In genomic region chr11:4093519-4094347, GRCh38 we compare ENCODE assay signal across 8 cellular contexts. TPM values are rescaled to one million over a fixed set of nuclear protein-coding genes. Genes with fewer than 3 reads are reported as not detected.
DNase-seq lines count a peak whose midpoint lies in the region; ATAC-seq and TF ChIP-seq lines count a peak whose summit lies in the region.

No MANE protein-coding gene starts in this region.

- H3K4me3 Mint-ChIP-seq in activated T-cell treated with anti-CD3 and anti-CD28 coated beads, Interleukin-2, amount 50 U/mL, for 4 hours: peak overlapping the region; percentile 98
- H3K4me3 Mint-ChIP-seq in T-helper 2 cell treated with Interferon-gamma antibody and Interleukin-4, amounts not matched to agents 5 μg/mL and 100 μg/mL, for 36 hours: peak overlapping the region; percentile 92

- H3K27me3 Mint-ChIP-seq in activated T-cell treated with anti-CD3 and anti-CD28 coated beads, Interleukin-2, amount 50 U/mL, for 4 hours (ENCODE audit: low read depth): no peaks in the 10 kb centered on the region
- H3K27me3 Mint-ChIP-seq in T-helper 2 cell treated with Interferon-gamma antibody and Interleukin-4, amounts not matched to agents 5 μg/mL and 100 μg/mL, for 36 hours (ENCODE audit: low read depth): no peaks in the 10 kb centered on the region

- ATAC-seq in activated T-cell treated with anti-CD3 and anti-CD28 coated beads, Interleukin-2, amount 50 U/mL, for 4 hours: peak in 1 of 2 donors; percentile 1
- ATAC-seq in GM21360 (IDR thresholded peaks at IDR 0.05; ENCODE audit: unreplicated experiment) (no peak), GM19397 (IDR thresholded peaks at IDR 0.05; ENCODE audit: unreplicated experiment) (no peak)

- peak overlapping the region; percentile 88 to 91 for H3K4me3 ChIP-seq in foreskin fibroblast (ENCODE audit: low read depth in 1 of 2, low read length in 2 of 2)
- H3K4me3 ChIP-seq in retinal pigment epithelial cell (ENCODE audit: low read length): peak overlapping the region; percentile 90

- TF ChIP-seq CTCF in foreskin fibroblast (IDR thresholded peaks at IDR 0.05; ENCODE audit: low read depth, low read length): no peak
- TF ChIP-seq CTCF in retinal pigment epithelial cell (conservative IDR thresholded peaks at IDR 0.05; ENCODE audit: low read depth, low read length): no peak

- DNase-seq in activated T-cell treated with anti-CD3 and anti-CD28 coated beads, Interleukin-2, amount 50 U/mL, for 4 hours: no peak
- no peak for DNase-seq in activated T-cell treated with anti-CD3 and anti-CD28 coated beads for 4 hours
- no peak for DNase-seq in T-helper 2 cell treated with Interferon-gamma antibody and Interleukin-4, amounts not matched to agents 5 μg/mL and 100 μg/mL, for 36 hours (ENCODE audit: low spot score)
- DNase-seq in foreskin fibroblast: no peak
- no peak for DNase-seq in retinal pigment epithelial cell (ENCODE audit: low read depth)
- DNase-seq in NCI-H524 (lab: John Stamatoyannopoulos, UW): no peak

- peak overlapping the region; percentile 96 for H3K27ac Mint-ChIP-seq in T-helper 2 cell treated with Interferon-gamma antibody and Interleukin-4, amounts not matched to agents 5 μg/mL and 100 μg/mL, for 36 hours

- H3K4me1 Mint-ChIP-seq in activated T-cell treated with anti-CD3 and anti-CD28 coated beads, Interleukin-2, amount 50 U/mL, for 4 hours (ENCODE audit: low read depth): peaks cover 72% of the 10 kb centered on the region
- peaks cover 72% of the 10 kb centered on the region for H3K4me1 Mint-ChIP-seq in T-helper 2 cell treated with Interferon-gamma antibody and Interleukin-4, amounts not matched to agents 5 μg/mL and 100 μg/mL, for 36 hours (ENCODE audit: low read depth)

- peaks cover 7% of the 10 kb centered on the region for H3K36me3 Mint-ChIP-seq in activated T-cell treated with anti-CD3 and anti-CD28 coated beads, Interleukin-2, amount 50 U/mL, for 4 hours (ENCODE audit: insufficient read depth)
- peaks cover 56% of the 10 kb centered on the region for H3K36me3 Mint-ChIP-seq in T-helper 2 cell treated with Interferon-gamma antibody and Interleukin-4, amounts not matched to agents 5 μg/mL and 100 μg/mL, for 36 hours (ENCODE audit: low read depth)

- no peaks in the 10 kb centered on the region for H3K9me3 Mint-ChIP-seq in activated T-cell treated with anti-CD3 and anti-CD28 coated beads, Interleukin-2, amount 50 U/mL, for 4 hours
- no peaks in the 10 kb centered on the region for H3K9me3 Mint-ChIP-seq in T-helper 2 cell treated with Interferon-gamma antibody and Interleukin-4, amounts not matched to agents 5 μg/mL and 100 μg/mL, for 36 hours

RNA-seq across cellular contexts. Expression of gene RRM1, which starts 0.9 kb away (rescaled TPM):
- 100 to 1,000 TPM; 107 to 147 (median 118) TPM for total RNA-seq in activated T-cell treated with anti-CD3 and anti-CD28 coated beads, Interleukin-2, amount 50 U/mL, for 4 hours
